ENCODE assay signal across 34 cellular contexts in genomic region chr17:35520043-35520442, GRCh38. TPM values are rescaled to one million over a fixed set of nuclear protein-coding genes. Genes with fewer than 3 reads are reported as not detected.
DNase-seq lines count a peak whose midpoint lies in the region; ATAC-seq, FAIRE-seq and TF ChIP-seq lines count a peak whose summit lies in the region.
"Had no signal": no experiment of that assay in that cellular context is flagged by ENCODE, and none has a peak within 500 bp of the region (broad histone marks: within the 10 kb centered on the region; RNA-seq: fewer than 3 reads in every experiment).

No MANE protein-coding gene starts in this region.

- peaks cover 92% of the 10 kb centered on the region for H3K4me1 Mint-ChIP-seq in activated CD4-positive, alpha-beta T cell treated with anti-CD3 and anti-CD28 coated beads, Interleukin-2, amount 10 ng/mL, durations not matched to agents 7 days and 5 days
- peaks cover 84% of the 10 kb centered on the region for H3K4me1 Mint-ChIP-seq in activated CD4-positive, alpha-beta T cell treated with anti-CD3 and anti-CD28 coated beads for 36 hours
- H3K4me1 Mint-ChIP-seq in CD4-positive, alpha-beta T cell (ENCODE audit: low read depth): peaks cover 94% of the 10 kb centered on the region
- H3K4me1 Mint-ChIP-seq in effector memory CD8-positive, alpha-beta T cell (ENCODE audit: low read depth in 2 of 2): peaks cover 75 to 90% of the 10 kb centered on the region in 2 donors

- no peak for ATAC-seq in activated CD4-positive, alpha-beta T cell treated with anti-CD3 and anti-CD28 coated beads for 36 hours
- no peak for ATAC-seq in CD4-positive, alpha-beta T cell (ENCODE audit: poor library complexity)
- ATAC-seq in effector memory CD8-positive, alpha-beta T cell (replicated peaks): no peak
- ATAC-seq: A549, right cardiac atrium had no signal

- no peak overlapping the region for H3K27ac ChIP-seq in CD4-positive, alpha-beta T cell (ENCODE audit: low read depth, low read length)
- H3K27ac ChIP-seq: A549, RWPE1, thyroid gland, uterus had no signal

- no peak overlapping the region for H3K27ac Mint-ChIP-seq in activated CD4-positive, alpha-beta T cell treated with anti-CD3 and anti-CD28 coated beads, Interleukin-2, amount 10 ng/mL, durations not matched to agents 7 days and 5 days
- no peak overlapping the region for H3K27ac Mint-ChIP-seq in activated CD4-positive, alpha-beta T cell treated with anti-CD3 and anti-CD28 coated beads for 36 hours
- peak overlapping the region; percentile 60 for H3K27ac Mint-ChIP-seq in CD4-positive, alpha-beta T cell
- peak overlapping the region; percentile 89 to 94 for H3K27ac Mint-ChIP-seq in effector memory CD8-positive, alpha-beta T cell
- H3K27ac Mint-ChIP-seq: dendritic cell treated with granulocyte-macrophage colony-stimulating factor and Interleukin-4, amounts not matched to agents 40 ng/mL and 50 ng/mL, for 4 days; HFFc6 had no signal

- intact Hi-C loops in activated CD4-positive, alpha-beta T cell treated with anti-CD3 and anti-CD28 coated beads for 36 hours (cut with DNase I, micrococcal nuclease): no loop called here
- intact Hi-C loops in CD4-positive, alpha-beta T cell (cut with DNase I, micrococcal nuclease): no loop called here

- no peaks in the 10 kb centered on the region for H3K9me3 Mint-ChIP-seq in activated CD4-positive, alpha-beta T cell treated with anti-CD3 and anti-CD28 coated beads, Interleukin-2, amount 10 ng/mL, durations not matched to agents 7 days and 5 days
- H3K9me3 Mint-ChIP-seq in activated CD4-positive, alpha-beta T cell treated with anti-CD3 and anti-CD28 coated beads for 36 hours (ENCODE audit: low read depth): peaks cover 2% of the 10 kb centered on the region
- H3K9me3 Mint-ChIP-seq in CD4-positive, alpha-beta T cell: no peaks in the 10 kb centered on the region
- no peaks in the 10 kb centered on the region for H3K9me3 Mint-ChIP-seq in effector memory CD8-positive, alpha-beta T cell
- H3K9me3 Mint-ChIP-seq: activated T-helper 2 cell treated with anti-CD3 and anti-CD28 coated beads, Interferon-gamma antibody, Interleukin-2, Interleukin-4, amounts not matched to agents 10 μg/mL and 5 μg/mL and 100 μg/mL, durations not matched to agents 14 hours and 24 hours and 36 hours; dendritic cell treated with granulocyte-macrophage colony-stimulating factor and Interleukin-4, amounts not matched to agents 40 ng/mL and 50 ng/mL, for 4 days; HFFc6 had no signal

- no peak for DNase-seq in activated CD4-positive, alpha-beta T cell treated with anti-CD3 and anti-CD28 coated beads, Interleukin-2, amount 10 ng/mL, durations not matched to agents 7 days and 5 days
- DNase-seq in activated CD4-positive, alpha-beta T cell treated with anti-CD3 and anti-CD28 coated beads for 36 hours: no peak
- no peak for DNase-seq in CD4-positive, alpha-beta T cell
- DNase-seq in GM19239 (ENCODE audit: insufficient read length, low spot score) (no peak), MV-4-11 (lab: John Stamatoyannopoulos, UW) (no peak), GM10266 (ENCODE audit: extremely low spot score) (no peak)
- no peak for DNase-seq in effector memory CD8-positive, alpha-beta T cell
- no peak for DNase-seq in stimulated activated CD4-positive, alpha-beta T cell treated with anti-CD3 and anti-CD28 coated beads, Interleukin-4, amount 100 ng/mL, for 1 hour
- DNase-seq: activated CD4-positive, alpha-beta T cell treated with anti-CD3 and anti-CD28 coated beads for 4 hours; AML-193; caudate nucleus; glutamatergic neuron; HFFc6; Karpas-422; left lung; mesenchymal stem cell; NCI-H1417 treated with DMSO at 0.1 percent for 48 hours; NCI-H524 treated with DMSO at 0.1 percent for 48 hours; OCI-M1; posterior cingulate gyrus; right cardiac atrium; stimulated activated CD4-positive, alpha-beta T cell treated with anti-CD3 and anti-CD28 coated beads, Interleukin-1b, Interleukin-23, amount 100 ng/mL, for 48 hours; thyroid gland; uterus had no signal

- POLR2A ChIA-PET in activated CD4-positive, alpha-beta T cell treated with anti-CD3 and anti-CD28 coated beads, Interleukin-2, amount 10 ng/mL, durations not matched to agents 7 days and 5 days (lab: Charles Lee): no interaction called here
- POLR2A ChIA-PET in activated CD4-positive, alpha-beta T cell treated with anti-CD3 and anti-CD28 coated beads for 36 hours (lab: Charles Lee): no interaction called here
- POLR2A ChIA-PET in CD4-positive, alpha-beta T cell (lab: Charles Lee): interaction anchor here (1.5 kb wide), 2 partner anchors 33 to 58 kb away, joined by 3 read pairs; partner anchors contain the start of gene PEX12

- H3K27me3 Mint-ChIP-seq in activated CD4-positive, alpha-beta T cell treated with anti-CD3 and anti-CD28 coated beads, Interleukin-2, amount 10 ng/mL, durations not matched to agents 7 days and 5 days: no peaks in the 10 kb centered on the region
- no peaks in the 10 kb centered on the region for H3K27me3 Mint-ChIP-seq in activated CD4-positive, alpha-beta T cell treated with anti-CD3 and anti-CD28 coated beads for 36 hours
- H3K27me3 Mint-ChIP-seq in CD4-positive, alpha-beta T cell: no peaks in the 10 kb centered on the region
- no peaks in the 10 kb centered on the region for H3K27me3 Mint-ChIP-seq in effector memory CD8-positive, alpha-beta T cell

- FAIRE-seq in GM19239 (lab: Jason Lieb, UNC): peak; percentile 28
- FAIRE-seq: A549, islet of Langerhans had no signal

- no peaks in the 10 kb centered on the region for H3K9me3 ChIP-seq in CD4-positive, alpha-beta T cell (ENCODE audit: control insufficient read depth, low read length)
- H3K9me3 ChIP-seq: A549, left lung, neutrophil, thyroid gland, uterus had no signal

- TF ChIP-seq CTCF in CD4-positive, alpha-beta T cell (IDR thresholded peaks at IDR 0.05): no peak
- TF ChIP-seq CTCF in GM10266 (IDR thresholded peaks at IDR 0.05; ENCODE audit: control insufficient read depth, insufficient read depth, low read depth, missing control alignments): no peak

- CTCF ChIA-PET in activated CD4-positive, alpha-beta T cell treated with anti-CD3 and anti-CD28 coated beads, Interleukin-2, amount 10 ng/mL, durations not matched to agents 7 days and 5 days (lab: Charles Lee): interaction anchor here (0.6 to 1.3 kb wide), 2 partner anchors 14 to 181 kb away, joined by 3 to 4 read pairs; no protein-coding TSS in a partner anchor
- CTCF ChIA-PET in activated CD4-positive, alpha-beta T cell treated with anti-CD3 and anti-CD28 coated beads for 36 hours (lab: Charles Lee): interaction anchor here (1.2 kb wide), 1 partner anchor 13 kb away, joined by 3 read pairs; no protein-coding TSS in a partner anchor
- CTCF ChIA-PET in CD4-positive, alpha-beta T cell (lab: Charles Lee): interaction anchor here (1.3 to 1.8 kb wide), 4 partner anchors 13 to 306 kb away, joined by 3 to 5 read pairs (median 4); no protein-coding TSS in a partner anchor

- peak overlapping the region; percentile 10 for H3K4me3 Mint-ChIP-seq in activated CD4-positive, alpha-beta T cell treated with anti-CD3 and anti-CD28 coated beads, Interleukin-2, amount 10 ng/mL, durations not matched to agents 7 days and 5 days
- no peak overlapping the region for H3K4me3 Mint-ChIP-seq in activated CD4-positive, alpha-beta T cell treated with anti-CD3 and anti-CD28 coated beads for 36 hours
- peak overlapping the region; percentile 69 for H3K4me3 Mint-ChIP-seq in CD4-positive, alpha-beta T cell
- peak overlapping the region; percentile 79 to 86 for H3K4me3 Mint-ChIP-seq in effector memory CD8-positive, alpha-beta T cell
- H3K4me3 Mint-ChIP-seq: dendritic cell treated with granulocyte-macrophage colony-stimulating factor and Interleukin-4, amounts not matched to agents 40 ng/mL and 50 ng/mL, for 4 days; HFFc6 had no signal

- peaks cover 77% of the 10 kb centered on the region for H3K36me3 Mint-ChIP-seq in activated CD4-positive, alpha-beta T cell treated with anti-CD3 and anti-CD28 coated beads, Interleukin-2, amount 10 ng/mL, durations not matched to agents 7 days and 5 days (ENCODE audit: low read depth)
- peaks cover 56% of the 10 kb centered on the region for H3K36me3 Mint-ChIP-seq in activated CD4-positive, alpha-beta T cell treated with anti-CD3 and anti-CD28 coated beads for 36 hours (ENCODE audit: low read depth)
- peaks cover 91% of the 10 kb centered on the region for H3K36me3 Mint-ChIP-seq in CD4-positive, alpha-beta T cell (ENCODE audit: low read depth)
- peaks cover 70% of the 10 kb centered on the region for H3K36me3 Mint-ChIP-seq in effector memory CD8-positive, alpha-beta T cell (ENCODE audit: insufficient read depth)

- H3K27me3 ChIP-seq in CD4-positive, alpha-beta T cell (ENCODE audit: control insufficient read depth, insufficient read depth, low read length): no peaks in the 10 kb centered on the region
- H3K27me3 ChIP-seq: uterus had no signal

RNA-seq across cellular contexts. Expression of gene SLFN12L, which starts 17.4 kb away (rescaled TPM):
- 100 to 1,000 TPM in 1 of 2 experiments, 10 to 100 TPM in 1; 97.9 to 102 TPM for total RNA-seq in activated CD4-positive, alpha-beta T cell treated with anti-CD3 and anti-CD28 coated beads, Interleukin-2, amount 10 ng/mL, durations not matched to agents 7 days and 5 days
- total RNA-seq in activated CD4-positive, alpha-beta T cell treated with anti-CD3 and anti-CD28 coated beads for 36 hours: 10 to 100 TPM; 23.3 to 23.7 TPM
- total RNA-seq in CD4-positive, alpha-beta T cell: 10 to 100 TPM; 23.4 to 24.3 TPM
- total RNA-seq: fibroblast of villous mesenchyme, SK-MEL-5 had no signal

RNA-seq across cellular contexts. Expression of gene SLFN14, which starts 40.6 kb away (rescaled TPM):
- not detected for total RNA-seq in activated CD4-positive, alpha-beta T cell treated with anti-CD3 and anti-CD28 coated beads, Interleukin-2, amount 10 ng/mL, durations not matched to agents 7 days and 5 days
- not detected for total RNA-seq in activated CD4-positive, alpha-beta T cell treated with anti-CD3 and anti-CD28 coated beads for 36 hours
- total RNA-seq in CD4-positive, alpha-beta T cell: not detected
- total RNA-seq: activated T-helper 2 cell treated with anti-CD3 and anti-CD28 coated beads, Interferon-gamma antibody, Interleukin-2, Interleukin-4, amounts not matched to agents 10 μg/mL and 5 μg/mL and 100 μg/mL, durations not matched to agents 14 hours and 24 hours and 36 hours; esophagus mucosa; fibroblast of villous mesenchyme; HFFc6; right cardiac atrium; SK-MEL-5; T-helper 2 cell treated with Interferon-gamma antibody and Interleukin-4, amounts not matched to agents 100 ng/mL and 5 ng/mL, for 36 hours had no signal

RNA-seq across cellular contexts. Expression of gene PEX12, which starts 58.3 kb away (rescaled TPM):
- total RNA-seq in activated CD4-positive, alpha-beta T cell treated with anti-CD3 and anti-CD28 coated beads, Interleukin-2, amount 10 ng/mL, durations not matched to agents 7 days and 5 days: 1 to 10 TPM; 4.0 to 5.5 TPM
- 1 to 10 TPM; 5.7 to 6.1 TPM for total RNA-seq in activated CD4-positive, alpha-beta T cell treated with anti-CD3 and anti-CD28 coated beads for 36 hours
- total RNA-seq in CD4-positive, alpha-beta T cell: 1 to 10 TPM; 3.0 to 3.2 TPM

Comparison
In these comparisons a context has a peak if more than half of its experiments do, and no peak if none do; other contexts are left out.
1. H3K27ac Mint-ChIP-seq: peak in CD4-positive, alpha-beta T cell (single experiment) and effector memory CD8-positive, alpha-beta T cell (2 of 2); none in activated CD4-positive, alpha-beta T cell treated with anti-CD3 and anti-CD28 coated beads, Interleukin-2, amount 10 ng/mL, durations not matched to agents 7 days and 5 days (single experiment) and activated CD4-positive, alpha-beta T cell treated with anti-CD3 and anti-CD28 coated beads for 36 hours (single experiment).